ENCODE assay signal across 8 cellular contexts in the genomic region with DNA sequence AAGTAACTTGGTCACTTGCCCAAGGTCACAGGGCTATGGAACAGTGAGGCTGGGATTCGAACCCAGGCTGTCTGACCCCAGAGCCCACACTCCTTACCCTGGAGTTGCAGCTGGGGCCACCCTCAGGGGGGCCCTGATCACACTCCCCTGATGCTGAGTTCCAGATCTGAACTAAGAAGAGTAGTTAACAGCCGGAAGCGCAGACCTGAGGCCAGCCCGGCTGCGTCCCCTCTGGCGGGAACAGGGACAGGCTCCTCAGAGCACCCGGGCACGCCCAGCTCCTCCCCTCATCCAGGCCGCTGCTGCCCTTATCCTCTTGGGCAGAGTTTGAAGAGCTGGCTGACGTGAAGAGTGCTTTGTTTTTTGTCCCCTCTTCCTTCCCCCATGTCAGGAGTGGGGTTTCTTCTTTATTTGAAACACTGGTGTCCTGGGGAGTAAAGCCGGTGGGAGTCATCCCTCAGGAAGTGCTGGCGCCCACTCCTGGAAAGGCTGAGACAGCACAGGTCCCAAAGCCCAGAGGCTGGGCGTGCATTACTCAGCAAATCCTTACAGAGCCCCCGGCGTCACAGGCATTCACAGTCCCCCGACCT. TPM values are rescaled to one million over a fixed set of nuclear protein-coding genes. Genes with fewer than 3 reads are reported as not detected.
A peak's percentile ranks its signal among the peaks of the same experiment; 100 is the strongest.
DNase-seq lines count a peak whose midpoint lies in the region; ATAC-seq, FAIRE-seq and TF ChIP-seq lines count a peak whose summit lies in the region.

No MANE protein-coding gene starts in this region.

- peaks cover 58% of the 10 kb centered on the region for H3K4me1 Mint-ChIP-seq in T-helper 1 cell treated with Interleukin-12 subunit alpha and Interleukin-12 subunit beta and Interleukin-4 antibody, amounts not matched to agents 30 μg/mL and 1 μg/mL, for 36 hours (ENCODE audit: low read depth)

- H3K4me1 ChIP-seq in lower lobe of right lung (peaks cover 78% of the 10 kb centered on the region), stomach (peaks cover 60 to 89% (median 61%) of the 10 kb centered on the region in 4 donors)

- no peaks in the 10 kb centered on the region for H3K9me3 Mint-ChIP-seq in T-helper 1 cell treated with Interleukin-12 subunit alpha and Interleukin-12 subunit beta and Interleukin-4 antibody, amounts not matched to agents 30 μg/mL and 1 μg/mL, for 36 hours

- H3K27ac ChIP-seq in lower lobe of right lung (peak overlapping the region; percentile 90), stomach (peak overlapping the region; percentile 93 to 97 (median 96))

- no peaks in the 10 kb centered on the region for H3K27me3 Mint-ChIP-seq in T-helper 1 cell treated with Interleukin-12 subunit alpha and Interleukin-12 subunit beta and Interleukin-4 antibody, amounts not matched to agents 30 μg/mL and 1 μg/mL, for 36 hours (ENCODE audit: low read depth)

- peak overlapping the region; percentile 96 for H3K27ac Mint-ChIP-seq in T-helper 1 cell treated with Interleukin-12 subunit alpha and Interleukin-12 subunit beta and Interleukin-4 antibody, amounts not matched to agents 30 μg/mL and 1 μg/mL, for 36 hours

- no peak for TF ChIP-seq EP300 in stomach (IDR thresholded peaks at IDR 0.05)

- H3K4me3 ChIP-seq in lower lobe of right lung (peak overlapping the region; percentile 55), stomach (peak overlapping the region; percentile 47 to 68 (median 58))

- H3K36me3 Mint-ChIP-seq in T-helper 1 cell treated with Interleukin-12 subunit alpha and Interleukin-12 subunit beta and Interleukin-4 antibody, amounts not matched to agents 30 μg/mL and 1 μg/mL, for 36 hours (ENCODE audit: low read depth): peaks cover 46% of the 10 kb centered on the region

- FAIRE-seq in GM12891 (lab: Jason Lieb, UNC): peak; percentile 35

- TF ChIP-seq POLR2A in GM12891 (IDR thresholded peaks at IDR 0.05; ENCODE audit: low read depth, low read length) (0 out of 2 replicates have a peak, but pooled peaks have one; percentile 43), stomach (IDR thresholded peaks at IDR 0.05) (no peak)

- DNase-seq in A172 (ENCODE audit: low spot score) (peak; percentile 49), GM12891 (ENCODE audit: insufficient read length, low spot score) (no peak), NCI-H128 (lab: John Stamatoyannopoulos, UW; ENCODE audit: unreplicated experiment) (peak; percentile 80), ecto neural progenitor cell (ENCODE audit: low spot score) (peak; percentile 91), lower lobe of right lung (peak; percentile 88), stomach (peak; percentile 75)

- ATAC-seq in lower lobe of right lung (peak; percentile 66 to 68), HG03159 (IDR thresholded peaks at IDR 0.05; ENCODE audit: unreplicated experiment) (no peak)

- peak overlapping the region; percentile 79 for H3K4me3 Mint-ChIP-seq in T-helper 1 cell treated with Interleukin-12 subunit alpha and Interleukin-12 subunit beta and Interleukin-4 antibody, amounts not matched to agents 30 μg/mL and 1 μg/mL, for 36 hours

- no peaks in the 10 kb centered on the region for H3K27me3 ChIP-seq in lower lobe of right lung (ENCODE audit: low read depth)
- no peaks in the 10 kb centered on the region for H3K27me3 ChIP-seq in stomach

- peak; percentile 50 for TF ChIP-seq CTCF in lower lobe of right lung (IDR thresholded peaks at IDR 0.05)
- TF ChIP-seq CTCF in stomach (IDR thresholded peaks at IDR 0.05): peak in 4 of 7 experiments; percentile 30 to 45 (median 34)

- peaks cover 49% of the 10 kb centered on the region for H3K36me3 ChIP-seq in lower lobe of right lung
- peaks cover 16 to 41% (median 33%) of the 10 kb centered on the region in 4 donors for H3K36me3 ChIP-seq in stomach

- H3K9me3 ChIP-seq in lower lobe of right lung (no peaks in the 10 kb centered on the region), stomach (no peaks in the 10 kb centered on the region)

- 3 to 7% (median 4%) methylated on average over 16 of the region's 16 CpGs for WGBS in stomach, 5 donors

- intact Hi-C loops in lower lobe of right lung (cut with DNase I): no loop called here
- intact Hi-C loops in stomach (cut with DNase I; ENCODE audit: low total_unique reads): no loop called here

TF ChIP-seq in GM12891, 5 proteins besides CTCF, POLR2A, EP300 and RAD21:
- TF ChIP-seq PAX5 (IDR thresholded peaks at IDR 0.05; ENCODE audit: insufficient read depth, low read length, severe bottlenecking) (no peak), POU2F2 (IDR thresholded peaks at IDR 0.05; ENCODE audit: low read depth, low read length) (peak; percentile 36; the same call in 1 of the 2 replicates), SPI1 (IDR thresholded peaks at IDR 0.05; ENCODE audit: low read depth, low read length) (0 out of 2 replicates have a peak, but pooled peaks have one; percentile 0), TAF1 (IDR thresholded peaks at IDR 0.05; ENCODE audit: low read depth, low read length) (no peak), POLR2AphosphoS5 (IDR thresholded peaks at IDR 0.05; ENCODE audit: low read depth, low read length) (peak; percentile 79)

RNA-seq across cellular contexts. Expression of a gene that starts 8.7 kb away (rescaled TPM):
- 172 and 183 TPM in 2 replicates for total RNA-seq in A172 (2014; rRNA removed; shearing (Covaris generic))
- 357 TPM for polyA plus RNA-seq in GM12891 (2012; ENCODE audit: low read depth, missing spikeins)
- total RNA-seq in lower lobe of right lung (138 TPM), stomach (100 to 1,000 TPM in 4 of 5 donors, 10 to 100 TPM in 1; 49.2 to 441 (median 150) TPM)
- 100 to 1,000 TPM; 150 to 179 (median 154) TPM for polyA plus RNA-seq in stomach

RNA-seq across cellular contexts. Expression of a gene that starts 8.9 kb away (rescaled TPM):
- 42.6 and 50.5 TPM in 2 replicates for total RNA-seq in A172 (2014; rRNA removed; shearing (Covaris generic))
- polyA plus RNA-seq in GM12891 (2012; ENCODE audit: low read depth, missing spikeins): 70.2 TPM
- total RNA-seq in lower lobe of right lung: 39.6 TPM
- 10 to 100 TPM in 3 of 5 donors, 1 to 10 TPM in 2; 1.2 to 86.6 (median 25.2) TPM for total RNA-seq in stomach
- 10 to 100 TPM; 19.3 to 22.7 (median 21.7) TPM for polyA plus RNA-seq in stomach

RNA-seq across cellular contexts. Expression of a gene that starts 10.6 kb away (rescaled TPM):
- total RNA-seq in A172 (2014; rRNA removed; shearing (Covaris generic)): 0.31 and 0.48 TPM in 2 replicates
- polyA plus RNA-seq in GM12891 (2012; ENCODE audit: low read depth, missing spikeins): 446 TPM
- total RNA-seq in lower lobe of right lung: 209 TPM
- total RNA-seq in stomach: 10 to 100 TPM; 11.2 to 36.6 (median 28.0) TPM
- 10 to 100 TPM; 40.6 to 51.2 (median 41.2) TPM for polyA plus RNA-seq in stomach

RNA-seq across cellular contexts. Expression of a gene that starts 18.0 kb away (rescaled TPM):
- 1.8 TPM in 1 of 2 replicates, not detected in the other for total RNA-seq in A172 (2014; rRNA removed; shearing (Covaris generic))
- polyA plus RNA-seq in GM12891 (2012; ENCODE audit: low read depth, missing spikeins): 367 TPM
- 181 TPM for total RNA-seq in lower lobe of right lung
- total RNA-seq in stomach: 100 to 1,000 TPM; 155 to 453 (median 306) TPM
- 100 to 1,000 TPM; 418 to 621 (median 443) TPM for polyA plus RNA-seq in stomach

RNA-seq across cellular contexts. Expression of a gene that starts 18.2 kb away (rescaled TPM):
- not detected in 2 replicates for total RNA-seq in A172 (2014; rRNA removed; shearing (Covaris generic))
- not detected for polyA plus RNA-seq in GM12891 (2012; ENCODE audit: low read depth, missing spikeins)
- total RNA-seq in lower lobe of right lung (not detected), stomach (not detected)
- polyA plus RNA-seq in stomach: not detected
